8 cellular contexts compared by ENCODE assay signal in the genomic region with DNA sequence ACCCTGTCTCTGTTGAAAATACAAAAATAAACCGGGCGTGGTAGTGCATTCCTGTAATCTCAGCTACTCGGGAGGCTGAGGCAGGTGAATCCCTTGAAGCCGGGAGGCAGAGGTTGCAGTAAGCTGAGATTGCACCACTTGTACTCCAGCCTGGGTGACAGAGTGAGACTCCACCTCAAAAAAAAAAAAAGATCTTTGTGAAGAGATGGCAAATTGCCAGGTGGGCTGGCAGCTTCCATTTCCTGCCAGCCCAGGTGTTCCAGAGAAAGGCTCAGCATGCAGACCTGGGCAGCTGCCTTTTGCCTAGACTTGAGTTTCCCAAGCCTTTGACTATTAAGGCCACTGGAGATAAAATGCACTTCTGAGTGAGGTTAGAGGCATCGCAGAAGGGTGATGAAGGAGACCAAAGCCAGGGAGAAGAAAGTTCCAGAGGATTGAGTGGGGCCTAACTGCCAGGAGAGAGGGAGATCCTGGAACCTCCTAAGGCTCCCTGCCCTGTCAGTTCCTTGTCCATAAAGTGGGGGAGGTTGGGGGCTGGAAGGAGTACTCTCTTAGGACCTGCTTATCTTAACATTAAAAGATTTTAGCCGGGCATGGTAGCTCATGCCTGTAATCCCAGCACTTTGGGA. TPM values are rescaled to one million over a fixed set of nuclear protein-coding genes. Genes with fewer than 3 reads are reported as not detected.
DNase-seq lines count a peak whose midpoint lies in the region; ATAC-seq and TF ChIP-seq lines count a peak whose summit lies in the region.

No MANE protein-coding gene starts in this region.

- CTCF ChIA-PET in CD8-positive, alpha-beta T cell (lab: Charles Lee): interaction anchor here (0.7 to 2.1 kb wide), 3 partner anchors 11 to 76 kb away, joined by 3 to 16 read pairs (median 5); a partner anchor contains a TSS

- peaks cover 59% of the 10 kb centered on the region for H3K4me1 Mint-ChIP-seq in CD8-positive, alpha-beta T cell (ENCODE audit: low read depth)

- H3K4me3 ChIP-seq in CD8-positive, alpha-beta T cell (ENCODE audit: low read depth, low read length): no peak overlapping the region
- H3K4me3 ChIP-seq in liver (ENCODE audit: low read depth in 1 of 3, low read length in 3 of 3) (no peak overlapping the region), H7 (ENCODE audit: insufficient read depth, low read depth, low read length) (no peak overlapping the region)

- H3K36me3 Mint-ChIP-seq in CD8-positive, alpha-beta T cell: no peaks in the 10 kb centered on the region

- H3K27ac Mint-ChIP-seq in CD8-positive, alpha-beta T cell: peak overlapping the region; percentile 87

- no peak for ATAC-seq in CD8-positive, alpha-beta T cell
- no peak for ATAC-seq in GM18519 (IDR thresholded peaks at IDR 0.05; ENCODE audit: low FRiP score, unreplicated experiment)
- no peak for ATAC-seq in HG03097 (IDR thresholded peaks at IDR 0.05; ENCODE audit: low FRiP score, unreplicated experiment)

- no peaks in the 10 kb centered on the region for H3K9me3 Mint-ChIP-seq in CD8-positive, alpha-beta T cell

- H3K9ac ChIP-seq in liver (ENCODE audit: low read depth in 1 of 2, low read length in 2 of 2): peak overlapping the region; percentile 12 to 34

- H3K36me3 ChIP-seq in CD8-positive, alpha-beta T cell (ENCODE audit: insufficient read depth, low read length): no peaks in the 10 kb centered on the region
- H3K36me3 ChIP-seq in liver (ENCODE audit: control insufficient read depth in 4 of 4, insufficient read depth in 3 of 4, low read depth in 1 of 4, low read length in 3 of 4) (no peaks in the 10 kb centered on the region), H7 (replicated peaks; ENCODE audit: control insufficient read depth, insufficient read depth, low read length) (no peaks in the 10 kb centered on the region)

- WGBS in liver: 46% methylated on average over 6 of the region's 6 CpGs

- H3K27ac ChIP-seq in CD8-positive, alpha-beta T cell (ENCODE audit: low read depth, low read length): no peak overlapping the region
- peak overlapping the region; percentile 78 to 80 for H3K27ac ChIP-seq in liver (ENCODE audit: low read depth in 1 of 2, low read length in 2 of 2)

- H3K9me3 ChIP-seq in CD8-positive, alpha-beta T cell (ENCODE audit: low read length): no peaks in the 10 kb centered on the region
- H3K9me3 ChIP-seq in liver (ENCODE audit: control insufficient read depth in 4 of 4, low read length in 3 of 4): no peaks in the 10 kb centered on the region

- intact Hi-C loops in CD8-positive, alpha-beta T cell (cut with DNase I, micrococcal nuclease): no loop called here

- no peaks in the 10 kb centered on the region for H3K27me3 Mint-ChIP-seq in CD8-positive, alpha-beta T cell (ENCODE audit: low read depth)

- POLR2A ChIA-PET in CD8-positive, alpha-beta T cell (lab: Charles Lee): interaction anchor here (0.5 to 1.2 kb wide), 3 partner anchors 18 to 71 kb away, joined by 3 to 4 read pairs (median 3); no protein-coding TSS in a partner anchor

- TF ChIP-seq RAD21 in liver (IDR thresholded peaks at IDR 0.05): peak; percentile 41 to 64

- DNase-seq in CD8-positive, alpha-beta T cell: peak in 3 of 7 experiments; percentile 30 to 62 (median 43)
- DNase-seq in NAMALWA (ENCODE audit: low spot score) (peak; percentile 74), T-helper 22 cell (ENCODE audit: low read depth) (peak; percentile 21), HCEC 1CT (no peak), H7 (no peak)

- no peaks in the 10 kb centered on the region for H3K27me3 ChIP-seq in CD8-positive, alpha-beta T cell (ENCODE audit: insufficient read depth, low read length)
- no peaks in the 10 kb centered on the region for H3K27me3 ChIP-seq in liver (ENCODE audit: control insufficient read depth in 4 of 4, insufficient read depth in 4 of 4, low read length in 3 of 4)
- H3K27me3 ChIP-seq in H7 (ENCODE audit: control insufficient read depth, insufficient read depth, low read length): no peaks in the 10 kb centered on the region

- peak overlapping the region; percentile 58 for H3K4me3 Mint-ChIP-seq in CD8-positive, alpha-beta T cell

- no peak for TF ChIP-seq CTCF in CD8-positive, alpha-beta T cell (IDR thresholded peaks at IDR 0.05)
- TF ChIP-seq CTCF in liver (IDR thresholded peaks at IDR 0.05; ENCODE audit: low read depth, low read length, missing input control): no peak

- peaks cover 49% of the 10 kb centered on the region for H3K4me1 ChIP-seq in CD8-positive, alpha-beta T cell (ENCODE audit: insufficient read depth, low read length)
- peaks cover 12 to 37% (median 24%) of the 10 kb centered on the region in 4 donors for H3K4me1 ChIP-seq in liver (ENCODE audit: control insufficient read depth in 4 of 4, insufficient read depth in 4 of 4, low read length in 3 of 4)

TF ChIP-seq in liver, 16 proteins besides CTCF, POLR2A, EP300 and RAD21:
- TF ChIP-seq, protein P1, sequence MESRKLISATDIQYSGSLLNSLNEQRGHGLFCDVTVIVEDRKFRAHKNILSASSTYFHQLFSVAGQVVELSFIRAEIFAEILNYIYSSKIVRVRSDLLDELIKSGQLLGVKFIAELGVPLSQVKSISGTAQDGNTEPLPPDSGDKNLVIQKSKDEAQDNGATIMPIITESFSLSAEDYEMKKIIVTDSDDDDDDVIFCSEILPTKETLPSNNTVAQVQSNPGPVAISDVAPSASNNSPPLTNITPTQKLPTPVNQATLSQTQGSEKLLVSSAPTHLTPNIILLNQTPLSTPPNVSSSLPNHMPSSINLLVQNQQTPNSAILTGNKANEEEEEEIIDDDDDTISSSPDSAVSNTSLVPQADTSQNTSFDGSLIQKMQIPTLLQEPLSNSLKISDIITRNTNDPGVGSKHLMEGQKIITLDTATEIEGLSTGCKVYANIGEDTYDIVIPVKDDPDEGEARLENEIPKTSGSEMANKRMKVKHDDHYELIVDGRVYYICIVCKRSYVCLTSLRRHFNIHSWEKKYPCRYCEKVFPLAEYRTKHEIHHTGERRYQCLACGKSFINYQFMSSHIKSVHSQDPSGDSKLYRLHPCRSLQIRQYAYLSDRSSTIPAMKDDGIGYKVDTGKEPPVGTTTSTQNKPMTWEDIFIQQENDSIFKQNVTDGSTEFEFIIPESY (IDR thresholded peaks at IDR 0.05): peak; percentile 66
- TF ChIP-seq JUND (IDR thresholded peaks at IDR 0.05) (peak; percentile 56 to 77), GABPA (IDR thresholded peaks at IDR 0.05 in 1 of 2, conservative IDR thresholded peaks at IDR 0.05 in 1 of 2) (peak in 1 of 2 donors; percentile 40), NR2F2 (IDR thresholded peaks at IDR 0.05) (no peak), FOXA1 (IDR thresholded peaks at IDR 0.05) (peak; percentile 35), SP1 (IDR thresholded peaks at IDR 0.05) (peak; percentile 83), EGR1 (IDR thresholded peaks at IDR 0.05; ENCODE audit: low read depth in 2 of 2) (peak in 1 of 2 donors; percentile 64), RXRA (IDR thresholded peaks at IDR 0.05) (peak; percentile 87 to 90), YY1 (IDR thresholded peaks at IDR 0.05) (peak; percentile 86), HNF4G (IDR thresholded peaks at IDR 0.05) (no peak), TAF1 (conservative IDR thresholded peaks at IDR 0.05) (no peak), HNF4A (conservative IDR thresholded peaks at IDR 0.05) (peak; percentile 85 to 88)
- TF ChIP-seq, protein P2, sequence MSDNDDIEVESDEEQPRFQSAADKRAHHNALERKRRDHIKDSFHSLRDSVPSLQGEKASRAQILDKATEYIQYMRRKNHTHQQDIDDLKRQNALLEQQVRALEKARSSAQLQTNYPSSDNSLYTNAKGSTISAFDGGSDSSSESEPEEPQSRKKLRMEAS (IDR thresholded peaks at IDR 0.05): peak; percentile 52
- TF ChIP-seq, protein P3, sequence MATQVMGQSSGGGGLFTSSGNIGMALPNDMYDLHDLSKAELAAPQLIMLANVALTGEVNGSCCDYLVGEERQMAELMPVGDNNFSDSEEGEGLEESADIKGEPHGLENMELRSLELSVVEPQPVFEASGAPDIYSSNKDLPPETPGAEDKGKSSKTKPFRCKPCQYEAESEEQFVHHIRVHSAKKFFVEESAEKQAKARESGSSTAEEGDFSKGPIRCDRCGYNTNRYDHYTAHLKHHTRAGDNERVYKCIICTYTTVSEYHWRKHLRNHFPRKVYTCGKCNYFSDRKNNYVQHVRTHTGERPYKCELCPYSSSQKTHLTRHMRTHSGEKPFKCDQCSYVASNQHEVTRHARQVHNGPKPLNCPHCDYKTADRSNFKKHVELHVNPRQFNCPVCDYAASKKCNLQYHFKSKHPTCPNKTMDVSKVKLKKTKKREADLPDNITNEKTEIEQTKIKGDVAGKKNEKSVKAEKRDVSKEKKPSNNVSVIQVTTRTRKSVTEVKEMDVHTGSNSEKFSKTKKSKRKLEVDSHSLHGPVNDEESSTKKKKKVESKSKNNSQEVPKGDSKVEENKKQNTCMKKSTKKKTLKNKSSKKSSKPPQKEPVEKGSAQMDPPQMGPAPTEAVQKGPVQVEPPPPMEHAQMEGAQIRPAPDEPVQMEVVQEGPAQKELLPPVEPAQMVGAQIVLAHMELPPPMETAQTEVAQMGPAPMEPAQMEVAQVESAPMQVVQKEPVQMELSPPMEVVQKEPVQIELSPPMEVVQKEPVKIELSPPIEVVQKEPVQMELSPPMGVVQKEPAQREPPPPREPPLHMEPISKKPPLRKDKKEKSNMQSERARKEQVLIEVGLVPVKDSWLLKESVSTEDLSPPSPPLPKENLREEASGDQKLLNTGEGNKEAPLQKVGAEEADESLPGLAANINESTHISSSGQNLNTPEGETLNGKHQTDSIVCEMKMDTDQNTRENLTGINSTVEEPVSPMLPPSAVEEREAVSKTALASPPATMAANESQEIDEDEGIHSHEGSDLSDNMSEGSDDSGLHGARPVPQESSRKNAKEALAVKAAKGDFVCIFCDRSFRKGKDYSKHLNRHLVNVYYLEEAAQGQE (IDR thresholded peaks at IDR 0.05): peak; percentile 49
- TF ChIP-seq, protein P4, sequence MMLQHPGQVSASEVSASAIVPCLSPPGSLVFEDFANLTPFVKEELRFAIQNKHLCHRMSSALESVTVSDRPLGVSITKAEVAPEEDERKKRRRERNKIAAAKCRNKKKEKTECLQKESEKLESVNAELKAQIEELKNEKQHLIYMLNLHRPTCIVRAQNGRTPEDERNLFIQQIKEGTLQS (IDR thresholded peaks at IDR 0.05): peak; percentile 47

RNA-seq across cellular contexts. Expression of a gene that starts 10.0 kb away (rescaled TPM):
- 100 to 1,000 TPM; 351 to 360 TPM for total RNA-seq in CD8-positive, alpha-beta T cell
- 10 to 100 TPM; 18.4 to 39.9 TPM for total RNA-seq in liver
- 10 to 100 TPM; 47.4 to 69.0 TPM for polyA plus RNA-seq in liver
- 54.2 and 123 TPM in 2 replicates for total RNA-seq in H7 (2014; rRNA removed; shearing (Covaris generic))

RNA-seq across cellular contexts. Expression of a gene that starts 47.7 kb away (rescaled TPM):
- total RNA-seq in CD8-positive, alpha-beta T cell: 10 to 100 TPM; 16.5 to 19.1 TPM
- 10 to 100 TPM in 1 of 2 donors, 1 to 10 TPM in 1; 6.9 to 11.0 TPM for total RNA-seq in liver
- 10 to 100 TPM in 1 of 2 donors, 1 to 10 TPM in 1; 9.5 to 13.9 TPM for polyA plus RNA-seq in liver
- 28.0 and 35.4 TPM in 2 replicates for total RNA-seq in H7 (2014; rRNA removed; shearing (Covaris generic))

RNA-seq across cellular contexts. Expression of a gene that starts 47.9 kb away (rescaled TPM):
- 10 to 100 TPM; 46.6 to 48.0 TPM for total RNA-seq in CD8-positive, alpha-beta T cell
- 10 to 100 TPM; 36.8 to 49.8 TPM for total RNA-seq in liver
- 10 to 100 TPM; 61.3 to 96.3 TPM for polyA plus RNA-seq in liver
- total RNA-seq in H7 (2014; rRNA removed; shearing (Covaris generic)): 56.6 and 79.0 TPM in 2 replicates

Comparison
In these comparisons a context has a peak if more than half of its experiments do, and no peak if none do; other contexts are left out.
1. DNase-seq: peak in NAMALWA (single experiment) and T-helper 22 cell (single experiment); none in HCEC 1CT (single experiment) and H7 (single experiment).